ENCODE assay signal across 8 cellular contexts in the genomic region with DNA sequence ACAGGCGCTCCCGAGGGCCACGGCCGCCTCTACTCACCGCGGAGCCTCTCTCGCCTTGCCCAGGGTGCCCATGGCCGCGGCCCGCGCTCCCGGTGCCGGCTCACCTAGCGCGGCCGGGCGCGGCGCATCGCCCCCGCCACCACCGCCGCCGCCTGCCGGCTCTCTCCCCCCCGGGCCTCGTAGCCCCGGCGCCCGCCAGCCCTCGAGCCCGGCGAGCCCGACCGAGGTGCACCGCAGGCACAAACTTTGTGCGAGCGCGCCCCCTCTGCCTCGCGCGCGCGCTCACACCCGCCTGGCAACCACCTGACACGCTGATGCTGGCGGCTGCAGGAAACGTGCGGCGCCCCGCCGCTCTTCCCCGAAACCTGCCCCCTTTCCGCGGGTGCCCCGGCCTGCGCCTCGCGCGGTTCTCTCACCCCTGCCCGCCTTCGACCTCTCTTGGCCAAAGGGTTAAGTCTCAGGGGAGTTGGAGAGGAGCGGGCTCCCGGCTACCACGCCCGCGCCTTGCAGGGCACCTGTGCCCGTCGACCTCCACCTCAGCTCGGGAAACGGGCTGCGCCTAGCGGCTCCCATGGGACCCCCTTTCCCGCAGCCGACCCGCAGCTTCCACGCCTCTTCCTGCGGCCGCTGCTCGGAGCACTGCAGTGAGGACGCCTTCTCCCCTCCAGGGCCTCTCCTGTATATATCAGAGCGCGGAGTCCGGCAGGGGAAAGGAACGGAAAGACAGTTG. TPM values are rescaled to one million over a fixed set of nuclear protein-coding genes. Genes with fewer than 3 reads are reported as not detected.
DNase-seq lines count a peak whose midpoint lies in the region; ATAC-seq lines count a peak whose summit lies in the region.

A gene (minus strand): TSS at position 258 of the 730 bp plus-strand sequence. CDS start 186 bp downstream, at position 72.

- H3K27me3 ChIP-seq in ectodermal cell (ENCODE audit: control insufficient read depth, insufficient read depth, low read length, poor library complexity, severe bottlenecking), result peaks cover 44% of the 10 kb centered on the region

- WGBS in ectodermal cell, 2 experiments, result 2 to 4% methylated on average over 85 of the region's 85 CpGs

- peak; percentile 16 for DNase-seq in NCI-H1092 treated with DMSO at 0.1 percent for 48 hours (lab: John Stamatoyannopoulos, UW)
- DNase-seq in NCI-H1092 (lab: John Stamatoyannopoulos, UW), result no peak
- peak; percentile 21 for DNase-seq in NCI-H1105 treated with DMSO at 0.1 percent for 48 hours (lab: John Stamatoyannopoulos, UW)
- peak; percentile 81 to 85 for DNase-seq in activated CD4-positive, alpha-beta T cell treated with anti-CD3 and anti-CD28 coated beads, Interleukin-2, amount 50 U/mL, for 48 hours
- peak; percentile 15 for DNase-seq in midbrain (lab: John Stamatoyannopoulos, UW)
- peak; percentile 72 to 79 for DNase-seq in stimulated activated CD8-positive, alpha-beta memory T cell treated with anti-CD3 and anti-CD28 coated beads, Interleukin-2, amount 100 ng/mL, for 48 hours (ENCODE audit: low read depth in 2 of 2)

- no peak within 1 kb of the TSS for H3K27ac ChIP-seq in ectodermal cell (ENCODE audit: insufficient read depth, low read depth, low read length, poor library complexity, severe bottlenecking)

- H3K4me3 ChIP-seq in ectodermal cell (ENCODE audit: insufficient read depth, low read depth, low read length), result peak within 1 kb of the TSS; percentile 63

- peak; percentile 61 for ATAC-seq in HG02588 (IDR thresholded peaks at IDR 0.05; ENCODE audit: unreplicated experiment)

- no peaks in the 10 kb centered on the region for H3K9me3 ChIP-seq in ectodermal cell (ENCODE audit: control insufficient read depth, low read length)

- H3K36me3 ChIP-seq in ectodermal cell (ENCODE audit: control insufficient read depth, insufficient read depth, low read length), result no peaks in the 10 kb centered on the region

- peaks cover 9% of the 10 kb centered on the region for H3K4me1 ChIP-seq in ectodermal cell (ENCODE audit: control insufficient read depth, insufficient read depth, low read length)

RNA-seq across cellular contexts. Expression of the gene that starts here (rescaled TPM):
- 3.9 TPM for polyA plus RNA-seq in ectodermal cell (2013, experiment 1 of 4)
- 3.2 TPM for polyA plus RNA-seq in ectodermal cell (2013, experiment 2 of 4)
- 3.8 TPM for polyA plus RNA-seq in ectodermal cell (2013, experiment 3 of 4)
- 4.0 TPM for polyA plus RNA-seq in ectodermal cell (2013, experiment 4 of 4)
